12 cellular contexts compared by ENCODE assay signal in genomic region chr2:224729435-224729834, GRCh38. TPM values are rescaled to one million over a fixed set of nuclear protein-coding genes. Genes with fewer than 3 reads are reported as not detected.
"Had no signal": no experiment of that assay in that cellular context is flagged by ENCODE, and none has a peak within 500 bp of the region (broad histone marks: within the 10 kb centered on the region; RNA-seq: fewer than 3 reads in every experiment).

No MANE protein-coding gene starts in this region.

- ATAC-seq: HCT116, K562 had no signal

- H3K36me3 ChIP-seq: HAP-1 had no signal

- FAIRE-seq: K562 had no signal

- H3K4me3 ChIP-seq: GM23248, HAP-1, K562 had no signal

- H3K9me3 ChIP-seq: HAP-1 had no signal

- H3K4me1 ChIP-seq: HAP-1 had no signal

- H3K9ac ChIP-seq: GM23248 had no signal

- H2AFZ ChIP-seq: GM23248 had no signal

- H3K27ac ChIP-seq: GM23248, HL-60 had no signal

- DNase-seq: GM23248, GOT3, H7, HFFc6, IMR-90, KG1 had no signal

RNA-seq across cellular contexts. Expression of gene CCDC195, which starts 13.3 kb away (rescaled TPM):
- total RNA-seq: GM23248, H4, H7, HFFc6, HT1080, IMR-90, K562 had no signal
- polyA plus RNA-seq: GM23248, IMR-90, K562 had no signal
